2 cellular contexts compared by ENCODE assay signal in genomic region chr7:157640144-157640543, GRCh38.
TF ChIP-seq lines count a peak whose summit lies in the region.

No MANE protein-coding gene starts in this region.

TF ChIP-seq in SK-N-SH, 30 proteins besides CTCF, POLR2A, EP300 and RAD21 (continued from another document):
- TF ChIP-seq, protein P1, sequence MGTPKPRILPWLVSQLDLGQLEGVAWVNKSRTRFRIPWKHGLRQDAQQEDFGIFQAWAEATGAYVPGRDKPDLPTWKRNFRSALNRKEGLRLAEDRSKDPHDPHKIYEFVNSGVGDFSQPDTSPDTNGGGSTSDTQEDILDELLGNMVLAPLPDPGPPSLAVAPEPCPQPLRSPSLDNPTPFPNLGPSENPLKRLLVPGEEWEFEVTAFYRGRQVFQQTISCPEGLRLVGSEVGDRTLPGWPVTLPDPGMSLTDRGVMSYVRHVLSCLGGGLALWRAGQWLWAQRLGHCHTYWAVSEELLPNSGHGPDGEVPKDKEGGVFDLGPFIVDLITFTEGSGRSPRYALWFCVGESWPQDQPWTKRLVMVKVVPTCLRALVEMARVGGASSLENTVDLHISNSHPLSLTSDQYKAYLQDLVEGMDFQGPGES (IDR thresholded peaks at IDR 0.05; ENCODE audit: low read depth, low read length), result no peak
- TF ChIP-seq, protein P2, sequence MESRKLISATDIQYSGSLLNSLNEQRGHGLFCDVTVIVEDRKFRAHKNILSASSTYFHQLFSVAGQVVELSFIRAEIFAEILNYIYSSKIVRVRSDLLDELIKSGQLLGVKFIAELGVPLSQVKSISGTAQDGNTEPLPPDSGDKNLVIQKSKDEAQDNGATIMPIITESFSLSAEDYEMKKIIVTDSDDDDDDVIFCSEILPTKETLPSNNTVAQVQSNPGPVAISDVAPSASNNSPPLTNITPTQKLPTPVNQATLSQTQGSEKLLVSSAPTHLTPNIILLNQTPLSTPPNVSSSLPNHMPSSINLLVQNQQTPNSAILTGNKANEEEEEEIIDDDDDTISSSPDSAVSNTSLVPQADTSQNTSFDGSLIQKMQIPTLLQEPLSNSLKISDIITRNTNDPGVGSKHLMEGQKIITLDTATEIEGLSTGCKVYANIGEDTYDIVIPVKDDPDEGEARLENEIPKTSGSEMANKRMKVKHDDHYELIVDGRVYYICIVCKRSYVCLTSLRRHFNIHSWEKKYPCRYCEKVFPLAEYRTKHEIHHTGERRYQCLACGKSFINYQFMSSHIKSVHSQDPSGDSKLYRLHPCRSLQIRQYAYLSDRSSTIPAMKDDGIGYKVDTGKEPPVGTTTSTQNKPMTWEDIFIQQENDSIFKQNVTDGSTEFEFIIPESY (IDR thresholded peaks at IDR 0.05; ENCODE audit: borderline replicate concordance, low read depth), result no peak
- TF ChIP-seq POLR2AphosphoS5 (IDR thresholded peaks at IDR 0.05; ENCODE audit: low read depth, low read length), result no peak
- no peak for TF ChIP-seq CHD2 (IDR thresholded peaks at IDR 0.05; ENCODE audit: low read length, partially characterized antibody)
- TF ChIP-seq MEF2A (IDR thresholded peaks at IDR 0.05; ENCODE audit: borderline replicate concordance, low read depth), result no peak
- no peak for TF ChIP-seq JUND (IDR thresholded peaks at IDR 0.05)
- TF ChIP-seq NFIC (IDR thresholded peaks at IDR 0.05; ENCODE audit: borderline replicate concordance), result no peak
- no peak for TF ChIP-seq NRF1 (IDR thresholded peaks at IDR 0.05; ENCODE audit: low read depth, low read length)
- no peak for TF ChIP-seq GABPA (IDR thresholded peaks at IDR 0.05; ENCODE audit: low read depth)
- no peak for TF ChIP-seq TAF1 (IDR thresholded peaks at IDR 0.05; ENCODE audit: borderline replicate concordance, low read depth, low read length)
- TF ChIP-seq GATA2 (CRISPR knock-in tag; IDR thresholded peaks at IDR 0.05), result no peak
- TF ChIP-seq SMC3 (IDR thresholded peaks at IDR 0.05; ENCODE audit: low read depth, low read length), result no peak

TF ChIP-seq in K562, 482 proteins besides CTCF, POLR2A, EP300 and RAD21 (continued from another document):
- TF ChIP-seq, protein P3, sequence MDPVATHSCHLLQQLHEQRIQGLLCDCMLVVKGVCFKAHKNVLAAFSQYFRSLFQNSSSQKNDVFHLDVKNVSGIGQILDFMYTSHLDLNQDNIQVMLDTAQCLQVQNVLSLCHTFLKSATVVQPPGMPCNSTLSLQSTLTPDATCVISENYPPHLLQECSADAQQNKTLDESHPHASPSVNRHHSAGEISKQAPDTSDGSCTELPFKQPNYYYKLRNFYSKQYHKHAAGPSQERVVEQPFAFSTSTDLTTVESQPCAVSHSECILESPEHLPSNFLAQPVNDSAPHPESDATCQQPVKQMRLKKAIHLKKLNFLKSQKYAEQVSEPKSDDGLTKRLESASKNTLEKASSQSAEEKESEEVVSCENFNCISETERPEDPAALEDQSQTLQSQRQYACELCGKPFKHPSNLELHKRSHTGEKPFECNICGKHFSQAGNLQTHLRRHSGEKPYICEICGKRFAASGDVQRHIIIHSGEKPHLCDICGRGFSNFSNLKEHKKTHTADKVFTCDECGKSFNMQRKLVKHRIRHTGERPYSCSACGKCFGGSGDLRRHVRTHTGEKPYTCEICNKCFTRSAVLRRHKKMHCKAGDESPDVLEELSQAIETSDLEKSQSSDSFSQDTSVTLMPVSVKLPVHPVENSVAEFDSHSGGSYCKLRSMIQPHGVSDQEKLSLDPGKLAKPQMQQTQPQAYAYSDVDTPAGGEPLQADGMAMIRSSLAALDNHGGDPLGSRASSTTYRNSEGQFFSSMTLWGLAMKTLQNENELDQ (CRISPR knock-in tag; IDR thresholded peaks at IDR 0.05; ENCODE audit: borderline replicate concordance), result no peak
TF ChIP-seq in K562: peak in this region for 2.
